In genomic region chr4:10180927-10181744, GRCh38 we compare ENCODE assay signal across 10 cellular contexts.
DNase-seq lines count a peak whose midpoint lies in the region; ATAC-seq, FAIRE-seq and TF ChIP-seq lines count a peak whose summit lies in the region.
"Had no signal": no experiment of that assay in that cellular context is flagged by ENCODE, and none has a peak within 500 bp of the region (broad histone marks: within the 10 kb centered on the region; RNA-seq: fewer than 3 reads in every experiment).

No MANE protein-coding gene starts in this region.

- H3K4me2 ChIP-seq in SK-N-SH (no peak overlapping the region), GM23248 (ENCODE audit: unreplicated experiment) (peak overlapping the region; percentile 72)

- H3K27ac ChIP-seq in SK-N-SH (ENCODE audit: low read depth in 2 of 2, low read length in 1 of 2) (peak overlapping the region in 1 of 2 experiments; percentile 72; a peak in 2 of 4 replicates), GM23248 (peak overlapping the region; percentile 98), brain microvascular endothelial cell (peak overlapping the region; percentile 94)

- H4K20me1 ChIP-seq in SK-N-SH (ENCODE audit: insufficient read depth) (no peaks in the 10 kb centered on the region), GM23248 (ENCODE audit: insufficient read depth) (no peaks in the 10 kb centered on the region)

- H3K4me3 ChIP-seq in SK-N-SH (ENCODE audit: low read depth in 2 of 2, low read length in 1 of 2), result no peak overlapping the region
- peak overlapping the region; percentile 31; the same call in 1 of the 2 replicates for H3K4me3 ChIP-seq in GM23248
- H3K4me3 ChIP-seq in MG63, result no peak overlapping the region
- H3K4me3 ChIP-seq in brain microvascular endothelial cell (ENCODE audit: low read depth, low read length), result no peak overlapping the region

- H3K79me2 ChIP-seq in SK-N-SH (ENCODE audit: insufficient read depth) (no peaks in the 10 kb centered on the region), GM23248 (ENCODE audit: insufficient read depth) (no peaks in the 10 kb centered on the region)

- 0% methylated on average over 4 of the region's 4 CpGs for WGBS in SK-N-SH (ENCODE audit: low lambda C conversion rate)
- WGBS in GM23248 (ENCODE audit: low coverage in 1 of 2, low lambda C conversion rate in 2 of 2, missing lambda C conversion rate in 2 of 2), 2 experiments, result 23 to 27% methylated on average over 4 of the region's 4 CpGs

- in situ Hi-C loops in GM23248 (cut with MboI) (no loop called here), brain microvascular endothelial cell (cut with HindIII; ENCODE audit: low pct_ligation_motif_present, low sequenced_read_pairs) (no loop called here)

- no peaks in the 10 kb centered on the region for H3K9me2 ChIP-seq in SK-N-SH
- no peaks in the 10 kb centered on the region; the same call in 1 of the 2 replicates for H3K9me2 ChIP-seq in GM23248 (ENCODE audit: insufficient read depth)

- CTCF ChIA-PET in SK-N-SH (lab: Yijun Ruan, JAX), result interaction anchor here (0.6 to 1.9 kb wide), 2 partner anchors 23 to 75 kb away, joined by 3 to 5 read pairs; no protein-coding TSS in a partner anchor

- TF ChIP-seq EP300 in SK-N-SH (IDR thresholded peaks at IDR 0.05; ENCODE audit: borderline replicate concordance in 1 of 2, low read depth in 1 of 2, low read length in 1 of 2), result no peak

- ATAC-seq in SK-N-SH treated with all-trans-retinoic acid at 6 μM for 48 hours, result no peak

- H3K27me3 ChIP-seq in SK-N-SH (ENCODE audit: insufficient read depth) (no peaks in the 10 kb centered on the region), GM23248 (replicated peaks; ENCODE audit: insufficient read depth) (no peaks in the 10 kb centered on the region), MG63 (no peaks in the 10 kb centered on the region), brain microvascular endothelial cell (replicated peaks) (no peaks in the 10 kb centered on the region)

- DNase-seq in SK-N-SH, result no peak
- DNase-seq in GM23248, result peak; percentile 84
- peak; percentile 35 for DNase-seq in MG63
- DNase-seq in brain microvascular endothelial cell, result peak; percentile 83
- DNase-seq in urothelium cell line (ENCODE audit: low spot score), result peak; percentile 14
- DNase-seq in NCI-H524 (lab: John Stamatoyannopoulos, UW), result no peak
- no peak for DNase-seq in amygdala (lab: John Stamatoyannopoulos, UW)

- H3F3A ChIP-seq in SK-N-SH (replicated peaks; ENCODE audit: insufficient read depth), result peaks cover 13% of the 10 kb centered on the region
- peaks cover 50% of the 10 kb centered on the region for H3F3A ChIP-seq in GM23248 (ENCODE audit: insufficient read depth)

- H2AFZ ChIP-seq in SK-N-SH (ENCODE audit: low read depth), result no peak overlapping the region
- peak overlapping the region; percentile 21; the same call in 1 of the 2 replicates for H2AFZ ChIP-seq in GM23248

- FAIRE-seq in urothelium cell line (lab: Jason Lieb, UNC), result no peak
- FAIRE-seq: A204.1, TTC549 had no signal

- H3K9me3 ChIP-seq in SK-N-SH (no peaks in the 10 kb centered on the region), GM23248 (ENCODE audit: low read depth) (no peaks in the 10 kb centered on the region), MG63 (no peaks in the 10 kb centered on the region)

- POLR2A ChIA-PET in SK-N-SH (lab: Yijun Ruan, JAX), result no interaction called here

- peaks cover 0 to 13% of the 10 kb centered on the region in 2 experiments; a peak in 2 of 4 replicates for H3K4me1 ChIP-seq in SK-N-SH (ENCODE audit: control insufficient read depth in 1 of 2, insufficient read depth in 2 of 2, low read depth in 1 of 2, low read length in 1 of 2)
- H3K4me1 ChIP-seq in GM23248 (ENCODE audit: insufficient read depth), result peaks cover 55% of the 10 kb centered on the region

- no peak for TF ChIP-seq RAD21 in SK-N-SH (IDR thresholded peaks at IDR 0.05; ENCODE audit: low read length)

- H3K36me3 ChIP-seq in SK-N-SH (replicated peaks in 1 of 2; ENCODE audit: control insufficient read depth in 1 of 2, insufficient read depth in 2 of 2, low read length in 1 of 2), result no peaks in the 10 kb centered on the region
- H3K36me3 ChIP-seq in GM23248 (ENCODE audit: low read depth), result no peaks in the 10 kb centered on the region
- H3K36me3 ChIP-seq in MG63, result no peaks in the 10 kb centered on the region
- no peaks in the 10 kb centered on the region for H3K36me3 ChIP-seq in brain microvascular endothelial cell (replicated peaks)

- TF ChIP-seq CTCF in SK-N-SH (IDR thresholded peaks at IDR 0.05), result no peak
- no peak for TF ChIP-seq CTCF in brain microvascular endothelial cell (IDR thresholded peaks at IDR 0.05; ENCODE audit: low read depth, low read length, missing control alignments)

- H3K9ac ChIP-seq in SK-N-SH (peak overlapping the region; percentile 21; the same call in 1 of the 2 replicates), GM23248 (peak overlapping the region; percentile 75)

TF ChIP-seq in SK-N-SH, 30 proteins besides CTCF, POLR2A, EP300 and RAD21:
- TF ChIP-seq TCF12 (IDR thresholded peaks at IDR 0.05), result no peak
- TF ChIP-seq SIN3A (IDR thresholded peaks at IDR 0.05; ENCODE audit: borderline replicate concordance, low read depth, low read length), result no peak
- TF ChIP-seq USF2 (IDR thresholded peaks at IDR 0.05; ENCODE audit: borderline replicate concordance, low read depth, low read length), result no peak
- TF ChIP-seq TAF1 (IDR thresholded peaks at IDR 0.05; ENCODE audit: borderline replicate concordance, low read depth, low read length), result no peak

TF ChIP-seq in SK-N-SH treated with all-trans-retinoic acid at 6 μM for 48 hours, 23 proteins besides CTCF, POLR2A, EP300 and RAD21:
- TF ChIP-seq PPARA (CRISPR knock-in tag; IDR thresholded peaks at IDR 0.05; ENCODE audit: borderline replicate concordance) (no peak), GLIS3 (CRISPR knock-in tag; IDR thresholded peaks at IDR 0.05) (no peak), ESRRG (CRISPR knock-in tag; IDR thresholded peaks at IDR 0.05) (no peak), POU6F1 (CRISPR knock-in tag; IDR thresholded peaks at IDR 0.05; ENCODE audit: borderline replicate concordance, low read depth) (no peak), CSRNP3 (CRISPR knock-in tag; IDR thresholded peaks at IDR 0.05) (no peak), ZC3H10 (CRISPR knock-in tag; IDR thresholded peaks at IDR 0.05) (no peak), CSDC2 (CRISPR knock-in tag; IDR thresholded peaks at IDR 0.05) (no peak), ZNF70 (CRISPR knock-in tag; IDR thresholded peaks at IDR 0.05) (no peak), TCF4 (CRISPR knock-in tag; IDR thresholded peaks at IDR 0.05; ENCODE audit: borderline replicate concordance) (no peak), TOX (CRISPR knock-in tag; IDR thresholded peaks at IDR 0.05; ENCODE audit: borderline replicate concordance) (no peak)

Comparison
In these comparisons a context has a peak if more than half of its experiments do, and no peak if none do; other contexts are left out.
1. DNase-seq: peak in GM23248 (single experiment), MG63 (single experiment), brain microvascular endothelial cell (single experiment) and urothelium cell line (single experiment); none in SK-N-SH (single experiment), NCI-H524 (0 of 2) and amygdala (0 of 56).